10 cellular contexts compared by ENCODE assay signal in the genomic region with DNA sequence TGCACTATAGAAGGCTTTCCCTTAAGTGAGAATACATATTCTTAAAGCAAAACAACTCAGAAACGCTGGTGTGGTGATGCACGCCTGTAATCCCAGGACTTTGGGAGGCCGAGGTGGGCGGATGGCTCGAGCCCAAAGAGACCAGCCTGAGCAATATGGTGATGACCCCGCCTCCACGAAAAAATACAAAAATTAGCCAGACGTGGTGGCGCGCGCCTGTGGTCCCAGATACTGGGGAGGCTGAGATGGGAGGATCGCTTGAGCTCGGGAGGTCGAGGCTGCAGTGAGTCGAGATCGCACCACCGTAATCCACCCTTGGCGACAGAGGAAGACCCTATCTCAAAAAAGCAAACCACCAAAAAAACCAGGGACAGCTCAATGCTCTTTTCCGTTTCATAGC. TPM values are rescaled to one million over a fixed set of nuclear protein-coding genes. Genes with fewer than 3 reads are reported as not detected.
DNase-seq lines count a peak whose midpoint lies in the region; ATAC-seq and TF ChIP-seq lines count a peak whose summit lies in the region.
"Had no signal": no experiment of that assay in that cellular context is flagged by ENCODE, and none has a peak within 500 bp of the region (broad histone marks: within the 10 kb centered on the region; RNA-seq: fewer than 3 reads in every experiment).

No MANE protein-coding gene starts in this region.

- H3K4me1 ChIP-seq in CD4-positive, alpha-beta memory T cell (ENCODE audit: insufficient read depth, low read length), result peaks cover 9% of the 10 kb centered on the region
- no peaks in the 10 kb centered on the region; the same call in 1 of the 2 replicates for H3K4me1 ChIP-seq in MM.1S (ENCODE audit: low read length)
- H3K4me1 ChIP-seq: pancreas had no signal

- peak overlapping the region in 1 of 7 donors; percentile 71 for H3K27ac Mint-ChIP-seq in CD4-positive, alpha-beta memory T cell
- no peak overlapping the region for H3K27ac Mint-ChIP-seq in dendritic cell treated with granulocyte-macrophage colony-stimulating factor and Interleukin-4, amounts not matched to agents 40 ng/mL and 50 ng/mL, for 4 days
- H3K27ac Mint-ChIP-seq in natural killer cell treated with Interleukin-12 subunit alpha and Interleukin-12 subunit beta and Interleukin-15 and Interleukin-18, amount 100 ng/mL, for 72 hours, result peak overlapping the region; percentile 31 to 78

- H3K9ac ChIP-seq in MM.1S (ENCODE audit: low read length), result no peak overlapping the region

- peaks cover 25% of the 10 kb centered on the region for H3K79me2 ChIP-seq in MM.1S (ENCODE audit: low read length)

- H3K4me3 ChIP-seq in CD4-positive, alpha-beta memory T cell (ENCODE audit: low read length in 2 of 2), result peak overlapping the region; percentile 37 to 69
- H3K4me3 ChIP-seq in MM.1S (ENCODE audit: low read length), result peak overlapping the region; percentile 68

- peaks cover 0 to 3% (median 0%) of the 10 kb centered on the region in 8 donors for H3K9me3 Mint-ChIP-seq in CD4-positive, alpha-beta memory T cell
- H3K9me3 Mint-ChIP-seq in dendritic cell treated with granulocyte-macrophage colony-stimulating factor and Interleukin-4, amounts not matched to agents 40 ng/mL and 50 ng/mL, for 4 days, result no peaks in the 10 kb centered on the region
- no peaks in the 10 kb centered on the region for H3K9me3 Mint-ChIP-seq in natural killer cell treated with Interleukin-12 subunit alpha and Interleukin-12 subunit beta and Interleukin-15 and Interleukin-18, amount 100 ng/mL, for 72 hours

- no peak for ATAC-seq in natural killer cell treated with Interleukin-12 subunit alpha and Interleukin-12 subunit beta and Interleukin-15 and Interleukin-18, amount 100 ng/mL, for 72 hours
- ATAC-seq in GM19452 (IDR thresholded peaks at IDR 0.05; ENCODE audit: unreplicated experiment) (no peak), GM18867 (IDR thresholded peaks at IDR 0.05; ENCODE audit: unreplicated experiment) (no peak), GM18520 (IDR thresholded peaks at IDR 0.05; ENCODE audit: unreplicated experiment) (no peak)

- TF ChIP-seq CTCF in MM.1S (IDR thresholded peaks at IDR 0.05; ENCODE audit: low read length), result no peak

- no peak for DNase-seq in CD4-positive, alpha-beta memory T cell
- no peak for DNase-seq in MM.1S
- DNase-seq in natural killer cell treated with Interleukin-12 subunit alpha and Interleukin-12 subunit beta and Interleukin-15 and Interleukin-18, amount 100 ng/mL, for 72 hours (ENCODE audit: low spot score), result no peak
- no peak for DNase-seq in NCI-H345 (lab: John Stamatoyannopoulos, UW)

- H3K36me3 Mint-ChIP-seq in CD4-positive, alpha-beta memory T cell, result no peaks in the 10 kb centered on the region
- no peaks in the 10 kb centered on the region for H3K36me3 Mint-ChIP-seq in dendritic cell treated with granulocyte-macrophage colony-stimulating factor and Interleukin-4, amounts not matched to agents 40 ng/mL and 50 ng/mL, for 4 days (ENCODE audit: low read depth)
- H3K36me3 Mint-ChIP-seq in natural killer cell treated with Interleukin-12 subunit alpha and Interleukin-12 subunit beta and Interleukin-15 and Interleukin-18, amount 100 ng/mL, for 72 hours, result no peaks in the 10 kb centered on the region

- no peaks in the 10 kb centered on the region for H4K20me1 ChIP-seq in MM.1S (ENCODE audit: insufficient read depth, low read length)

- CTCF ChIA-PET in CD4-positive, alpha-beta memory T cell (lab: Charles Lee; ENCODE audit: partially characterized antibody), result interaction anchor here (0.6 to 1.5 kb wide), 2 partner anchors 570 to 1020 kb away, joined by 3 to 5 read pairs; partner anchors contain the start of gene DNAH7

- peak overlapping the region; percentile 73 to 93 (median 88) for H3K4me3 Mint-ChIP-seq in CD4-positive, alpha-beta memory T cell
- H3K4me3 Mint-ChIP-seq in dendritic cell treated with granulocyte-macrophage colony-stimulating factor and Interleukin-4, amounts not matched to agents 40 ng/mL and 50 ng/mL, for 4 days, result peak overlapping the region; percentile 83
- H3K4me3 Mint-ChIP-seq in natural killer cell treated with Interleukin-12 subunit alpha and Interleukin-12 subunit beta and Interleukin-15 and Interleukin-18, amount 100 ng/mL, for 72 hours, result peak overlapping the region; percentile 80

- intact Hi-C loops in CD4-positive, alpha-beta memory T cell (cut with micrococcal nuclease), result loop anchor here (1.0 to 10.0 kb wide), 5 partner anchors 161 to 1067 kb away; partner anchors contain the start of genes DNAH7, GTF3C3, HSPE1 and MARS2
- intact Hi-C loops in dendritic cell treated with granulocyte-macrophage colony-stimulating factor and Interleukin-4, amounts not matched to agents 40 ng/mL and 50 ng/mL, for 4 days (cut with micrococcal nuclease), result loop anchor here (10.0 kb wide), 2 partner anchors 334 to 1066 kb away; partner anchors contain the start of gene MARS2

- no peaks in the 10 kb centered on the region for H3K9me3 ChIP-seq in CD4-positive, alpha-beta memory T cell (ENCODE audit: control insufficient read depth in 1 of 2, low read length in 2 of 2)
- no peaks in the 10 kb centered on the region for H3K9me3 ChIP-seq in MM.1S (replicated peaks; ENCODE audit: insufficient read depth, low read length)
- H3K9me3 ChIP-seq: pancreas, tibial artery had no signal

- no peaks in the 10 kb centered on the region for H3K9me2 ChIP-seq in MM.1S (replicated peaks; ENCODE audit: insufficient read depth, low read length)

- H3K27ac ChIP-seq in CD4-positive, alpha-beta memory T cell (ENCODE audit: low read depth, low read length), result no peak overlapping the region
- no peak overlapping the region for H3K27ac ChIP-seq in MM.1S (ENCODE audit: low read length)
- H3K27ac ChIP-seq: pancreas had no signal

- peak overlapping the region; percentile 82 for H2AFZ ChIP-seq in MM.1S (ENCODE audit: low read length)

- no peaks in the 10 kb centered on the region for H3F3A ChIP-seq in MM.1S (ENCODE audit: insufficient read depth, low read length)

- peaks cover 0 to 4% of the 10 kb centered on the region in 2 donors for H3K27me3 Mint-ChIP-seq in CD4-positive, alpha-beta memory T cell
- H3K27me3 Mint-ChIP-seq in dendritic cell treated with granulocyte-macrophage colony-stimulating factor and Interleukin-4, amounts not matched to agents 40 ng/mL and 50 ng/mL, for 4 days, result peaks cover 6% of the 10 kb centered on the region
- H3K27me3 Mint-ChIP-seq in natural killer cell treated with Interleukin-12 subunit alpha and Interleukin-12 subunit beta and Interleukin-15 and Interleukin-18, amount 100 ng/mL, for 72 hours, result peaks cover 2 to 6% of the 10 kb centered on the region in 2 donors

- H3K4me1 Mint-ChIP-seq in CD4-positive, alpha-beta memory T cell, result peaks cover 8 to 20% (median 13%) of the 10 kb centered on the region in 4 donors
- peaks cover 13% of the 10 kb centered on the region for H3K4me1 Mint-ChIP-seq in dendritic cell treated with granulocyte-macrophage colony-stimulating factor and Interleukin-4, amounts not matched to agents 40 ng/mL and 50 ng/mL, for 4 days (ENCODE audit: low read depth)
- H3K4me1 Mint-ChIP-seq in natural killer cell treated with Interleukin-12 subunit alpha and Interleukin-12 subunit beta and Interleukin-15 and Interleukin-18, amount 100 ng/mL, for 72 hours (ENCODE audit: low read depth in 2 of 2), result peaks cover 12 to 23% of the 10 kb centered on the region in 2 donors

- H3K27me3 ChIP-seq in CD4-positive, alpha-beta memory T cell (ENCODE audit: insufficient read depth, low read length), result no peaks in the 10 kb centered on the region
- H3K27me3 ChIP-seq in MM.1S (replicated peaks; ENCODE audit: insufficient read depth, low read length), result peaks cover 18% of the 10 kb centered on the region
- H3K27me3 ChIP-seq: pancreas, tibial artery had no signal

- H3K36me3 ChIP-seq in CD4-positive, alpha-beta memory T cell (ENCODE audit: insufficient read depth, low read length), result no peaks in the 10 kb centered on the region
- no peaks in the 10 kb centered on the region for H3K36me3 ChIP-seq in MM.1S (replicated peaks; ENCODE audit: insufficient read depth, low read length)
- H3K36me3 ChIP-seq: pancreas, tibial artery had no signal

- POLR2A ChIA-PET in CD4-positive, alpha-beta memory T cell (lab: Charles Lee; ENCODE audit: partially characterized antibody), result interaction anchor here (1.0 to 1.1 kb wide), 2 partner anchors 814 to 981 kb away, joined by 3 read pairs; no protein-coding TSS in a partner anchor

- peak overlapping the region; percentile 82 for H3K4me2 ChIP-seq in MM.1S (ENCODE audit: low read depth, low read length)

RNA-seq across cellular contexts. Expression of gene CCDC150, which starts 0.8 kb away (rescaled TPM):
- under 1 TPM; 0.44 to 0.87 TPM for total RNA-seq in CD4-positive, alpha-beta memory T cell
- polyA plus RNA-seq in CD4-positive, alpha-beta memory T cell, result not detected
- total RNA-seq in natural killer cell treated with Interleukin-12 subunit alpha and Interleukin-12 subunit beta and Interleukin-15 and Interleukin-18, amount 100 ng/mL, for 72 hours, result 10 to 100 TPM; 12.0 to 43.5 TPM

RNA-seq across cellular contexts. Expression of gene HECW2, which starts 45.4 kb away (rescaled TPM):
- total RNA-seq in CD4-positive, alpha-beta memory T cell, result 1 to 10 TPM in 1 of 2 experiments, under 1 TPM in 1; 0.76 to 1.5 TPM
- polyA plus RNA-seq in CD4-positive, alpha-beta memory T cell, result 1 to 10 TPM in 1 of 2 donors, under 1 TPM in 1; 0.37 to 1.2 TPM
- total RNA-seq in natural killer cell treated with Interleukin-12 subunit alpha and Interleukin-12 subunit beta and Interleukin-15 and Interleukin-18, amount 100 ng/mL, for 72 hours, result 1 to 10 TPM; 1.2 to 2.1 TPM

Comparison
In these comparisons a context has a peak if more than half of its experiments do, and no peak if none do; other contexts are left out.
1. RNA of gene CCDC150, which starts 0.8 kb away (total RNA-seq): 12.0 to 43.5 TPM in natural killer cell treated with Interleukin-12 subunit alpha and Interleukin-12 subunit beta and Interleukin-15 and Interleukin-18, amount 100 ng/mL, for 72 hours; 0.44 to 0.87 TPM in CD4-positive, alpha-beta memory T cell; every median in the first group is over 4 times any median in the second.
2. Peak in every context shown above with its lines, with median percentiles within 50 percentile points of each other: H3K4me3 Mint-ChIP-seq.